Comparison of ENCODE assay signal across 1 cellular context in genomic region chr6:24995270-24995669, GRCh38.
TF ChIP-seq lines count a peak whose summit lies in the region.

No MANE protein-coding gene starts in this region.

TF ChIP-seq in H1, 55 proteins besides CTCF, POLR2A, EP300 and RAD21:
- TF ChIP-seq TBP (IDR thresholded peaks at IDR 0.05; ENCODE audit: low read depth, low read length) (no peak), EZH2 (IDR thresholded peaks at IDR 0.05; ENCODE audit: low read depth, low read length, severe bottlenecking) (no peak), SP2 (IDR thresholded peaks at IDR 0.05; ENCODE audit: low read length) (no peak), SUZ12 (IDR thresholded peaks at IDR 0.05; ENCODE audit: low read length) (no peak), SIX5 (IDR thresholded peaks at IDR 0.05; ENCODE audit: low read depth, low read length) (no peak), NRF1 (IDR thresholded peaks at IDR 0.05; ENCODE audit: low read depth, low read length) (no peak), EGR1 (IDR thresholded peaks at IDR 0.05; ENCODE audit: borderline replicate concordance, low read depth, low read length) (no peak), RNF2 (IDR thresholded peaks at IDR 0.05; ENCODE audit: borderline replicate concordance, low read depth, low read length, missing control alignments, poor library complexity, severe bottlenecking) (no peak), SAP30 (IDR thresholded peaks at IDR 0.05; ENCODE audit: insufficient read depth, insufficient replicate concordance, low read length) (no peak), RXRA (IDR thresholded peaks at IDR 0.05; ENCODE audit: insufficient read depth, low read depth, low read length) (no peak), CTBP2 (IDR thresholded peaks at IDR 0.05; ENCODE audit: borderline replicate concordance, insufficient read depth, insufficient read length, low read length) (no peak), ATF3 (IDR thresholded peaks at IDR 0.05; ENCODE audit: insufficient read depth, low read depth, low read length) (no peak), ATF2 (IDR thresholded peaks at IDR 0.05; ENCODE audit: low read length) (no peak), E2F6 (IDR thresholded peaks at IDR 0.05) (no peak), TAF1 (IDR thresholded peaks at IDR 0.05; ENCODE audit: low read depth, low read length) (no peak), KDM5A (IDR thresholded peaks at IDR 0.05; ENCODE audit: low read length) (no peak), RFX5 (IDR thresholded peaks at IDR 0.05; ENCODE audit: borderline replicate concordance, low read depth, low read length) (no peak)
